Comparison of ENCODE assay signal across 34 cellular contexts in the genomic region with DNA sequence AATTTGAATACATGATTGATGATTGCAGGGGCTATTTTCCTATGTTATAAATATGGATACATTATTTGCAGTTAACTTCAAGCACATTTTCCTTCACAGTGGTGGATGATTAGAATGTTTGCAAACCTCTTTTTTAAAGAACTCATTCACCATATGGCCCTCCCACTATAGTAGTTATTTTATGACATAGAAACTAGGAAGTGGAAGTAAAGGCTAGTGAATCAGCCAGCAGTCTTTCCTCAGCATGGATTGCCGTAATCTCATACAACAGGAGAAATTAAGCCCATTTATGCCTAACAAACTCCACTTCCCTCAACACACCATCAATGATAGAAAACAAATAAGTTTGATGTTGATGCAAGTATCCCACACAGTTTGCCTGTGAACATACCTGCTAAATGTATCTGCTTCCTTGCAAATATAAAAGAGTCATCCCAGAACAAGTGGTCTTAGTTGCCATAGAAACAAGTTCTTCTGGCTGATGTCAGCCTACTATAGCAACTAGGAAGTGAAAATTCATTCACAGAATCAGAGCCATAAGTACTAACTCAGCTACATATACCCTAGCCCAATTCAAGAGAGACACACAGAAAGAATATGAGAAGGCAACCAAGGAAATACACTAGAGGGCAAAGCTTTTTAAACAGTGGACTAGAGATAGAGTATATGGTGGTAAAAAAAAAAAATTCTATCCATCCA.
DNase-seq lines count a peak whose midpoint lies in the region; ATAC-seq, FAIRE-seq and TF ChIP-seq lines count a peak whose summit lies in the region.
"Had no signal": no experiment of that assay in that cellular context is flagged by ENCODE, and none has a peak within 500 bp of the region (broad histone marks: within the 10 kb centered on the region; RNA-seq: fewer than 3 reads in every experiment).

No MANE protein-coding gene starts in this region.

- no peak overlapping the region for H2BK15ac ChIP-seq in neuronal stem cell (ENCODE audit: low read length)

- FAIRE-seq in GM12891 (lab: Jason Lieb, UNC) (peak; percentile 77), RCC 7860 (lab: Jason Lieb, UNC) (no peak)
- FAIRE-seq: keratinocyte had no signal

- CTCF ChIA-PET in A673 (lab: Charles Lee): no interaction called here

- no CpG with 5 or more reads among the region's 1 CpG for WGBS in neuronal stem cell (ENCODE audit: extremely low coverage in 2 of 2, insufficient read length in 2 of 2, insufficient replicate concordance in 1 of 2), 2 donors

- no peak for DNase-seq in GM12891 (ENCODE audit: insufficient read length, low spot score)
- DNase-seq in A673 (ENCODE audit: low spot score): no peak
- no peak for DNase-seq in RCC 7860 (ENCODE audit: low spot score)
- no peak for DNase-seq in superior temporal gyrus (ENCODE audit: extremely low spot score)
- DNase-seq in neuronal stem cell (ENCODE audit: low spot score): no peak
- DNase-seq: activated CD4-positive, alpha-beta T cell treated with anti-CD3 and anti-CD28 coated beads for 1 hour; activated CD8-positive, alpha-beta T cell treated with anti-CD3 and anti-CD28 coated beads, Interleukin-2, amount 10 ng/mL, durations not matched to agents 7 days and 5 days; activated effector memory CD4-positive, alpha-beta T cell treated with anti-CD3 and anti-CD28 coated beads, Interleukin-2, amount 50 U/mL, for 16 hours; activated naive CD8-positive, alpha-beta T cell treated with anti-CD3 and anti-CD28 coated beads for 36 hours; aorta; cortex of kidney; DMS79; effector memory CD8-positive, alpha-beta T cell; erythroblast; GF-D8; GM23248; head of caudate nucleus; Karpas-422; naive B cell; NCI-H1694; NCI-H69; nucleus accumbens; stimulated activated CD4-positive, alpha-beta T cell treated with anti-CD3 and anti-CD28 coated beads, Interleukin-4, amount 100 ng/mL, for 4 hours; T-helper 17 cell; upper lobe of right lung had no signal

- H2AK5ac ChIP-seq in neuronal stem cell (ENCODE audit: low read depth, low read length): no peak overlapping the region

- H2AFZ ChIP-seq in OCI-LY3 (ENCODE audit: low read depth, low read length) (peak overlapping the region; percentile 63; the same call in 1 of the 2 replicates), neuronal stem cell (ENCODE audit: low read length) (no peak overlapping the region)
- H2AFZ ChIP-seq: GM23248 had no signal

- no peaks in the 10 kb centered on the region for H3K36me3 ChIP-seq in OCI-LY3 (replicated peaks; ENCODE audit: low read depth, low read length)
- no peaks in the 10 kb centered on the region for H3K36me3 ChIP-seq in A673 (ENCODE audit: insufficient read depth, low read length, poor library complexity, severe bottlenecking)
- no peaks in the 10 kb centered on the region for H3K36me3 ChIP-seq in neuronal stem cell (replicated peaks in 1 of 2; ENCODE audit: control insufficient read depth in 2 of 2, insufficient read depth in 2 of 2, low read length in 2 of 2)
- H3K36me3 ChIP-seq: BLaER1 treated with 17β-estradiol and CSF1 and Interleukin-3, amounts not matched to agents 10 nM and 100 nM; suprapubic skin; upper lobe of right lung had no signal

- H3K9me3 ChIP-seq in OCI-LY3 (ENCODE audit: insufficient read depth, low read length): no peaks in the 10 kb centered on the region
- no peaks in the 10 kb centered on the region for H3K9me3 ChIP-seq in A673 (ENCODE audit: low read depth, low read length, poor library complexity, severe bottlenecking)
- no peaks in the 10 kb centered on the region for H3K9me3 ChIP-seq in neuronal stem cell (replicated peaks in 1 of 2; ENCODE audit: control insufficient read depth in 2 of 2, insufficient read depth in 1 of 2, low read depth in 1 of 2, low read length in 2 of 2)
- H3K9me3 ChIP-seq: suprapubic skin, upper lobe of right lung had no signal

- H3K18ac ChIP-seq in neuronal stem cell (ENCODE audit: low read length): no peak overlapping the region

- H3K4me1 ChIP-seq in OCI-LY3 (ENCODE audit: low read length): peaks cover 21% of the 10 kb centered on the region
- H3K4me1 ChIP-seq in A673 (ENCODE audit: insufficient read depth, low read length, poor library complexity, severe bottlenecking): no peaks in the 10 kb centered on the region
- H3K4me1 ChIP-seq in neuronal stem cell (ENCODE audit: control insufficient read depth in 2 of 2, insufficient read depth in 1 of 2, low read depth in 1 of 2, low read length in 2 of 2): no peaks in the 10 kb centered on the region
- H3K4me1 ChIP-seq: suprapubic skin, upper lobe of right lung had no signal

- no peak overlapping the region for H4K8ac ChIP-seq in neuronal stem cell (ENCODE audit: low read depth, low read length)

- no peak overlapping the region for H4K91ac ChIP-seq in neuronal stem cell (ENCODE audit: low read depth, low read length, poor library complexity)

- H3K4me3 ChIP-seq in OCI-LY3 (ENCODE audit: low read length): peak overlapping the region; percentile 52
- H3K4me3 ChIP-seq in A673 (ENCODE audit: low read depth, low read length, poor library complexity, severe bottlenecking): no peak overlapping the region
- H3K4me3 ChIP-seq in neuronal stem cell (ENCODE audit: low read length in 2 of 2): no peak overlapping the region
- H3K4me3 ChIP-seq: BLaER1 treated with 17β-estradiol and CSF1 and Interleukin-3, amounts not matched to agents 10 nM and 100 nM; GM23248; SK-N-MC; suprapubic skin; upper lobe of right lung had no signal

- H3K23ac ChIP-seq in neuronal stem cell (ENCODE audit: low read depth, low read length, poor library complexity): no peak overlapping the region

- intact Hi-C loops in A673 (cut with micrococcal nuclease; ENCODE audit: unreplicated experiment): no loop called here

- no peak overlapping the region for H2BK120ac ChIP-seq in neuronal stem cell (ENCODE audit: low read depth, low read length)

- no TSS peak for BruUV-seq in A673 (replicated peaks; lab: Mats Ljungman, UMichigan)

- H3K79me1 ChIP-seq in neuronal stem cell (ENCODE audit: low read depth, low read length): no peaks in the 10 kb centered on the region

- POLR2A ChIA-PET in A673 (lab: Charles Lee; ENCODE audit: low non-redundant PET): no interaction called here

- H2BK12ac ChIP-seq in neuronal stem cell (ENCODE audit: low read length): no peak overlapping the region

- H4K20me1 ChIP-seq in OCI-LY3 (ENCODE audit: insufficient read depth, low read length): no peaks in the 10 kb centered on the region
- H4K20me1 ChIP-seq: BLaER1 treated with 17β-estradiol and CSF1 and Interleukin-3, amounts not matched to agents 10 nM and 100 nM had no signal

- TF ChIP-seq CTCF in OCI-LY3 (IDR thresholded peaks at IDR 0.05; ENCODE audit: low read depth, low read length) (no peak), A673 (conservative IDR thresholded peaks at IDR 0.05; ENCODE audit: low read depth, low read length) (no peak)

- peak overlapping the region; percentile 71 for H3K4me2 ChIP-seq in OCI-LY3 (ENCODE audit: low read length)
- H3K4me2 ChIP-seq in neuronal stem cell (ENCODE audit: insufficient read depth, low read length, poor library complexity, severe bottlenecking): no peak overlapping the region
- H3K4me2 ChIP-seq: BLaER1 treated with 17β-estradiol and CSF1 and Interleukin-3, amounts not matched to agents 10 nM and 100 nM had no signal

- H3K79me2 ChIP-seq in OCI-LY3 (ENCODE audit: low read length): no peaks in the 10 kb centered on the region

- H3K27ac ChIP-seq in OCI-LY3 (ENCODE audit: low read length) (peak overlapping the region; percentile 51), A673 (ENCODE audit: low read depth, low read length, poor library complexity, severe bottlenecking) (no peak overlapping the region), neuronal stem cell (replicated peaks; ENCODE audit: low read length) (no peak overlapping the region)
- H3K27ac ChIP-seq: BLaER1 treated with 17β-estradiol and CSF1 and Interleukin-3, amounts not matched to agents 10 nM and 100 nM; GM23248; RWPE1; SK-N-MC; suprapubic skin; upper lobe of right lung had no signal

- TF ChIP-seq POLR2A in GM12891 (IDR thresholded peaks at IDR 0.05; ENCODE audit: low read depth, low read length): no peak

- ATAC-seq in GM21390 (IDR thresholded peaks at IDR 0.05; ENCODE audit: unreplicated experiment) (peak; percentile 57), HG03354 (IDR thresholded peaks at IDR 0.05; ENCODE audit: poor library complexity, severe bottlenecking, unreplicated experiment) (peak; percentile 59)
- ATAC-seq: activated CD8-positive, alpha-beta T cell treated with anti-CD3 and anti-CD28 coated beads, Interleukin-2, amount 10 ng/mL, durations not matched to agents 7 days and 5 days; effector memory CD8-positive, alpha-beta T cell; stimulated activated memory B cell treated with anti-CD40 and anti-IgM and Interleukin-4, amounts not matched to agents 10 μg/mL and 1 μg/mL and 100 μg/mL, for 72 hours; T-helper 17 cell; upper lobe of right lung had no signal

- H3K4ac ChIP-seq in neuronal stem cell (ENCODE audit: low read length): no peak overlapping the region

- H3K27me3 ChIP-seq in OCI-LY3 (ENCODE audit: low read depth, low read length) (no peaks in the 10 kb centered on the region), A673 (replicated peaks; ENCODE audit: insufficient read depth, low read depth, low read length, poor library complexity) (peaks cover 6% of the 10 kb centered on the region), neuronal stem cell (ENCODE audit: control insufficient read depth in 3 of 3, insufficient read depth in 3 of 3, low read depth in 1 of 3, low read length in 3 of 3) (no peaks in the 10 kb centered on the region)
- H3K27me3 ChIP-seq: suprapubic skin, upper lobe of right lung had no signal

- H2BK5ac ChIP-seq in neuronal stem cell (ENCODE audit: low read length): no peak overlapping the region

- no peak overlapping the region for H3K14ac ChIP-seq in neuronal stem cell (ENCODE audit: low read length)

- H3K9ac ChIP-seq in OCI-LY3 (ENCODE audit: low read length) (no peak overlapping the region), neuronal stem cell (ENCODE audit: low read depth, low read length, poor library complexity) (no peak overlapping the region)
- H3K9ac ChIP-seq: BLaER1 treated with 17β-estradiol and CSF1 and Interleukin-3, amounts not matched to agents 10 nM and 100 nM; GM23248 had no signal

TF ChIP-seq in GM12891, 5 proteins besides CTCF, POLR2A, EP300 and RAD21:
- TF ChIP-seq SPI1 (IDR thresholded peaks at IDR 0.05; ENCODE audit: low read depth, low read length) (no peak), PAX5 (IDR thresholded peaks at IDR 0.05; ENCODE audit: insufficient read depth, low read length, severe bottlenecking) (no peak)
